8 cellular contexts compared by ENCODE assay signal in genomic region chr4:13484749-13485345, GRCh38. TPM values are rescaled to one million over a fixed set of nuclear protein-coding genes. Genes with fewer than 3 reads are reported as not detected.
A peak's percentile ranks its signal among the peaks of the same experiment; 100 is the strongest.
DNase-seq lines count a peak whose midpoint lies in the region; ATAC-seq and TF ChIP-seq lines count a peak whose summit lies in the region.

No MANE protein-coding gene starts in this region.

- CTCF ChIA-PET in A673 (lab: Charles Lee): no interaction called here

- H3K4me1 ChIP-seq in A673 (ENCODE audit: insufficient read depth, low read length, poor library complexity, severe bottlenecking) (peaks cover 26% of the 10 kb centered on the region), urinary bladder (ENCODE audit: insufficient read depth) (peaks cover 3% of the 10 kb centered on the region)

- BruUV-seq in A673 (replicated peaks; lab: Mats Ljungman, UMichigan): TSS peak; percentile 64

- DNase-seq in A673 (ENCODE audit: low spot score): no peak
- DNase-seq in NCI-H526 (lab: John Stamatoyannopoulos, UW): peak; percentile 38 to 62
- DNase-seq in cerebellum (ENCODE audit: low spot score): peak; percentile 19
- DNase-seq in lung microvascular endothelial cell (ENCODE audit: low read depth in 2 of 2): peak; percentile 50 to 68
- DNase-seq in hypothalamus (lab: John Stamatoyannopoulos, UW): no peak

- ATAC-seq in GM18505 (IDR thresholded peaks at IDR 0.05; ENCODE audit: unreplicated experiment) (peak; percentile 31), HG02885 (IDR thresholded peaks at IDR 0.05; ENCODE audit: poor library complexity, unreplicated experiment) (peak; percentile 38)

- peak overlapping the region; percentile 90 for H3K4me3 ChIP-seq in A673 (ENCODE audit: low read depth, low read length, poor library complexity, severe bottlenecking)
- H3K4me3 ChIP-seq in urinary bladder (ENCODE audit: low read depth, low read length): peak overlapping the region; percentile 70

- H3K27ac ChIP-seq in A673 (ENCODE audit: low read depth, low read length, poor library complexity, severe bottlenecking) (peak overlapping the region; percentile 99), urinary bladder (ENCODE audit: low read depth) (no peak overlapping the region)

- no peak for TF ChIP-seq POLR2A in GM18505 (IDR thresholded peaks at IDR 0.05; ENCODE audit: borderline replicate concordance, extremely low read depth, insufficient read depth, insufficient read length)

- no peaks in the 10 kb centered on the region for H3K27me3 ChIP-seq in A673 (replicated peaks; ENCODE audit: insufficient read depth, low read depth, low read length, poor library complexity)

- intact Hi-C loops in A673 (cut with micrococcal nuclease; ENCODE audit: unreplicated experiment): loop anchor here (10.0 kb wide), 1 partner anchor 1530 kb away; no protein-coding TSS in a partner anchor

- TF ChIP-seq CTCF in A673 (conservative IDR thresholded peaks at IDR 0.05; ENCODE audit: low read depth, low read length): no peak

- H3K9me3 ChIP-seq in A673 (ENCODE audit: low read depth, low read length, poor library complexity, severe bottlenecking): no peaks in the 10 kb centered on the region

- 2% methylated on average over 23 of the region's 23 CpGs for WGBS in urinary bladder

- POLR2A ChIA-PET in A673 (lab: Charles Lee; ENCODE audit: low non-redundant PET): no interaction called here

- H3K36me3 ChIP-seq in A673 (ENCODE audit: insufficient read depth, low read length, poor library complexity, severe bottlenecking) (no peaks in the 10 kb centered on the region), urinary bladder (ENCODE audit: insufficient read depth) (no peaks in the 10 kb centered on the region)

RNA-seq across cellular contexts. Expression of gene RAB28, which starts 0.7 kb away (rescaled TPM):
- total RNA-seq in A673 (2021) (22.6 and 24.8 TPM in 2 replicates), cerebellum (23.4 TPM), lung microvascular endothelial cell (7.6 and 11.9 TPM in 2 replicates), urinary bladder (28.5 TPM)
- 16.9 TPM for polyA plus RNA-seq in urinary bladder

RNA-seq across cellular contexts. Expression of gene NKX3-2, which starts 59.5 kb away (rescaled TPM):
- total RNA-seq in A673 (2021): 2.4 and 3.1 TPM in 2 replicates
- 0.18 TPM for total RNA-seq in cerebellum
- total RNA-seq in lung microvascular endothelial cell: under 0.01 and 0.20 TPM in 2 replicates
- 0.37 TPM for total RNA-seq in urinary bladder
- not detected for polyA plus RNA-seq in urinary bladder

Comparison
In these comparisons a context has a peak if more than half of its experiments do, and no peak if none do; other contexts are left out.
1. DNase-seq: peak in NCI-H526 (2 of 2), cerebellum (single experiment) and lung microvascular endothelial cell (2 of 2); none in A673 (single experiment) and hypothalamus (0 of 51).